In the genomic region with DNA sequence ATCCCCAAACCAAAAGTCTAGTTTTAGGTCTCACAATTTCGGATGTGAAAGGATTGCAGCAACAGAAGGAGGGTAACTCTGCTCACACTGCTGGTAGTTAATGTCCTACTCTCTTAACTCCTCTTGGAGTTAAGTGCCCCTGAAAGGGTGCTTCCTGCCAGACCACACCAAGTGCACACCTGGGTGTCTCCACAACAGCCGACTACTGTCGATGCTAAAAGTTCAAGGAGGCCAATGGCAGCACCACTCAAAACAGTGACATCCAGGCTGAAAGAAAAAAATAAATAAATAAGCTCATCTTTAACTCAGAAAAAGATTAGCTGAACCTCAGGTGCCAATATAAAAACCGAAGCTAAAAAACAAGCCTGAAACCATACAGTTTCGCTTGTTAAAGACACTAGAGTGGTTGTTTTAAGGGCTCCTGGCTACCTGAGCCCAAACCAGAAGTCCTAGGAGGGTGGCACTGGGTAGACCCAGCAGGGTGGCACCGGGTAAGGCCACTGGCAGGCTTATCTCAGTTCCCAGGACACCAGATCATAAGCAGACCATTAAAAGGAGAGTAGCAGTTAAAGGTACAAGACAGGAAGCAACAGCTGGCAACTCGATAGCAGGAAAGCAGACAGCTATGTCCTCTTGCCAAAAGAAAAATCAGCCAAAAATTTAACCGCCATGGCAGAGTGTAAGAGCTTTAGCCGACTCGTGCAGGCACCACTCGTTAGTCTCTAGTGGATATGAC, we compare ENCODE assay signal across 8 cellular contexts. TPM values are rescaled to one million over a fixed set of nuclear protein-coding genes. Genes with fewer than 3 reads are reported as not detected.
DNase-seq lines count a peak whose midpoint lies in the region; ATAC-seq and TF ChIP-seq lines count a peak whose summit lies in the region.

No MANE protein-coding gene starts in this region.

- H3K9me3 Mint-ChIP-seq in natural killer cell = no peaks in the 10 kb centered on the region

- DNase-seq in DMS79 treated with DMSO at 0.1 percent for 48 hours (lab: John Stamatoyannopoulos, UW) = peak; percentile 59
- DNase-seq in Karpas-422 = no peak
- DNase-seq in body of pancreas = peak in 3 of 4 donors; percentile 23 to 39 (median 37)
- DNase-seq in natural killer cell = no peak
- DNase-seq in NCI-H1436 (lab: John Stamatoyannopoulos, UW) = no peak
- DNase-seq in H4 (ENCODE audit: low spot score) = no peak
- DNase-seq in NCI-H187 (lab: John Stamatoyannopoulos, UW) = no peak

- H3K9me3 ChIP-seq in Karpas-422 (ENCODE audit: low read length) (no peaks in the 10 kb centered on the region), body of pancreas (no peaks in the 10 kb centered on the region)

- H3K79me2 ChIP-seq in Karpas-422 (ENCODE audit: low read length) = peaks cover 97% of the 10 kb centered on the region

- H3K27me3 Mint-ChIP-seq in natural killer cell (ENCODE audit: low read depth in 2 of 2) = no peaks in the 10 kb centered on the region

- no peak for TF ChIP-seq CTCF in body of pancreas (IDR thresholded peaks at IDR 0.05)
- TF ChIP-seq CTCF in natural killer cell (IDR thresholded peaks at IDR 0.05) = no peak

- no peaks in the 10 kb centered on the region for H3K36me3 Mint-ChIP-seq in natural killer cell

- H3K4me3 ChIP-seq in Karpas-422 (ENCODE audit: low read length) (no peak overlapping the region; the same call in 1 of the 2 replicates), body of pancreas (no peak overlapping the region)

- peaks cover 18% of the 10 kb centered on the region; the same call in 1 of the 2 replicates for H3K36me3 ChIP-seq in Karpas-422 (ENCODE audit: insufficient read depth, low read length)
- peaks cover 0 to 1% of the 10 kb centered on the region in 2 donors for H3K36me3 ChIP-seq in body of pancreas (replicated peaks in 1 of 2; ENCODE audit: insufficient read depth in 1 of 2, low read depth in 2 of 2)

- TF ChIP-seq POLR2A in body of pancreas (IDR thresholded peaks at IDR 0.05) = no peak

- peak overlapping the region; percentile 71 for H3K4me3 Mint-ChIP-seq in natural killer cell

- H3K9ac ChIP-seq in Karpas-422 (ENCODE audit: low read length) = peak overlapping the region; percentile 7; the same call in 1 of the 2 replicates

- H3K27ac Mint-ChIP-seq in natural killer cell = peak overlapping the region; percentile 82 to 86

- H3K4me2 ChIP-seq in Karpas-422 (ENCODE audit: low read depth, low read length, poor library complexity, severe bottlenecking) = peak overlapping the region; percentile 41

- H3K27me3 ChIP-seq in Karpas-422 (ENCODE audit: low read length) (no peaks in the 10 kb centered on the region), body of pancreas (no peaks in the 10 kb centered on the region)

- no peaks in the 10 kb centered on the region for H3K9me2 ChIP-seq in Karpas-422 (replicated peaks; ENCODE audit: insufficient read depth, low read length)

- ATAC-seq in body of pancreas = peak; percentile 26
- peak; percentile 28 to 44 (median 34) for ATAC-seq in natural killer cell
- no peak for ATAC-seq in GM18520 (IDR thresholded peaks at IDR 0.05; ENCODE audit: unreplicated experiment)

- intact Hi-C loops in body of pancreas (cut with DNase I) (no loop called here), natural killer cell (cut with micrococcal nuclease) (loop anchor here (5.0 kb wide), 2 partner anchors 34 to 84 kb away; partner anchors contain the start of gene AKAP8)

- H3K27ac ChIP-seq in Karpas-422 (ENCODE audit: low read length) (peak overlapping the region; percentile 57), body of pancreas (peak overlapping the region in 3 of 4 donors; percentile 1 to 67 (median 52))

- WGBS in body of pancreas, 2 donors = 14 to 19% methylated on average over 11 of the region's 11 CpGs

- no peak overlapping the region for H2AFZ ChIP-seq in Karpas-422 (ENCODE audit: low read length)

- peaks cover 96% of the 10 kb centered on the region for H3K4me1 ChIP-seq in Karpas-422 (ENCODE audit: low read length)
- H3K4me1 ChIP-seq in body of pancreas = peaks cover 88% of the 10 kb centered on the region

- peaks cover 93 to 98% of the 10 kb centered on the region in 2 donors for H3K4me1 Mint-ChIP-seq in natural killer cell

- H4K20me1 ChIP-seq in Karpas-422 (ENCODE audit: insufficient read depth, low read depth, low read length) = peaks cover 83% of the 10 kb centered on the region

RNA-seq across cellular contexts. Expression of gene BRD4, which starts 39.3 kb away (rescaled TPM):
- total RNA-seq in Karpas-422 (2014; rRNA removed; shearing (Covaris generic); ENCODE audit: low replicate concordance) = 41.4 and 58.6 TPM in 2 replicates
- total RNA-seq in body of pancreas (10 to 100 TPM; 15.3 to 33.6 TPM), natural killer cell (100 to 1,000 TPM in 1 of 3 donors, 10 to 100 TPM in 2; 91.9 to 116 (median 98.3) TPM)
- 6.4 and 11.0 TPM in 2 replicates for total RNA-seq in H4 (2014; rRNA removed; shearing (Covaris generic))

Comparison
In these comparisons a context has a peak if more than half of its experiments do, and no peak if none do; other contexts are left out.
1. DNase-seq: peak in DMS79 treated with DMSO at 0.1 percent for 48 hours (single experiment) and body of pancreas (3 of 4); none in Karpas-422 (single experiment), natural killer cell (single experiment), NCI-H1436 (single experiment), H4 (single experiment) and NCI-H187 (0 of 2).